1 cellular context compared by ENCODE assay signal in genomic region chr5:66174338-66174737, GRCh38.
TF ChIP-seq lines count a peak whose summit lies in the region.

No MANE protein-coding gene starts in this region.

TF ChIP-seq in GM12878, 131 proteins besides CTCF, POLR2A, EP300 and RAD21:
- TF ChIP-seq SMC3 (IDR thresholded peaks at IDR 0.05; ENCODE audit: borderline replicate concordance, low read length) (0 out of 2 replicates have a peak, but pooled peaks have one; percentile 12), CBFB (IDR thresholded peaks at IDR 0.05; ENCODE audit: low read depth) (no peak), MXI1 (IDR thresholded peaks at IDR 0.05; ENCODE audit: low read depth, low read length) (no peak), RFX5 (IDR thresholded peaks at IDR 0.05; ENCODE audit: low read depth, low read length) (no peak), ZZZ3 (IDR thresholded peaks at IDR 0.05; ENCODE audit: control insufficient read depth, insufficient read length, low read depth) (no peak), TCF3 (IDR thresholded peaks at IDR 0.05; ENCODE audit: borderline replicate concordance, insufficient read depth, low read depth, low read length) (no peak)
